Comparison of ENCODE assay signal across 10 cellular contexts in the genomic region with DNA sequence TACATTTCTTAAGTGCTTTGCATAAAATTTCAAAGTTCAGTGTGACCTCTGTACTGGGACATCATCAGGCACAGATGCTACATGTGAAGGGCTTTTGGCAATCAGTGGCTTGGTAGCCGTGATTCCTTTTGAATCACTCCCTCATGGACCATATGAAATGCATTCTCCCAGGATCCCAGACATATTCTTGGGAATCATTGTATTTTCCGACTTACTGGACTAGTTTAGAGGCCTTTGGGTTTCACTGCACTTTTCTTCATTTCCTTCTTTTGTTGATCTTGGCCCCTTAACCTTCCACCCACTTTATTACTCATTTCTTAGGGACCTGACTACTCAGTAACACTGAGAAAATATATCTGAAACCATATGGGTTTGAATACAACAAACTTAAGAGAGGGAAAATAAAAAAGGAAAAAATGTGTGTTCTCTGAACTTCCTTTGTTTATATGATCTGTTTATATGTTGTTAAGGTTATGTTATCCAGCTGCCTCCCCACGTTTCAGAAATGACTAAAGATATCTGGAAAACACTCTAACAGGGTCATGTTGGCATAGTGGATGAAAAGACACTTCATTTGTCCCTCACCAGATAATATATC. TPM values are rescaled to one million over a fixed set of nuclear protein-coding genes. Genes with fewer than 3 reads are reported as not detected.
DNase-seq lines count a peak whose midpoint lies in the region; ATAC-seq and TF ChIP-seq lines count a peak whose summit lies in the region.
"Had no signal": no experiment of that assay in that cellular context is flagged by ENCODE, and none has a peak within 500 bp of the region (broad histone marks: within the 10 kb centered on the region; RNA-seq: fewer than 3 reads in every experiment).

No MANE protein-coding gene starts in this region.

- H3K27me3 Mint-ChIP-seq in CD8-positive, alpha-beta memory T cell: no peaks in the 10 kb centered on the region

- DNase-seq in HT-29 (ENCODE audit: low spot score) (peak; percentile 16), cardiac fibroblast (ENCODE audit: low read depth in 2 of 2) (peak; percentile 82 to 85), kidney tubule cell (ENCODE audit: low spot score) (peak; percentile 13), RWPE1 (ENCODE audit: low spot score) (no peak)
- DNase-seq in CD8-positive, alpha-beta memory T cell: no peak
- no peak for DNase-seq in activated CD8-positive, alpha-beta memory T cell treated with anti-CD3 and anti-CD28 coated beads for 24 hours
- DNase-seq: activated CD4-positive, CD25-positive, alpha-beta regulatory T cell; stimulated activated naive CD4-positive, alpha-beta T cell treated with Interleukin-2 at 50 U/mL for 16 hours had no signal

- peaks cover 0 to 27% (median 21%) of the 10 kb centered on the region in 5 donors for H3K4me1 ChIP-seq in subcutaneous abdominal adipose tissue (ENCODE audit: control insufficient read depth in 5 of 5, insufficient read depth in 5 of 5, low read length in 5 of 5)
- peaks cover 29% of the 10 kb centered on the region for H3K4me1 ChIP-seq in CD8-positive, alpha-beta memory T cell (ENCODE audit: insufficient read depth, low read length)

- no peaks in the 10 kb centered on the region for H3K27me3 ChIP-seq in subcutaneous abdominal adipose tissue (ENCODE audit: control insufficient read depth in 5 of 5, insufficient read depth in 4 of 5, low read length in 5 of 5)
- no peaks in the 10 kb centered on the region for H3K27me3 ChIP-seq in CD8-positive, alpha-beta memory T cell (ENCODE audit: insufficient read depth, low read length, poor library complexity, severe bottlenecking)

- peak overlapping the region; percentile 66 for H3K27ac ChIP-seq in subcutaneous abdominal adipose tissue (ENCODE audit: low read depth, low read length)
- no peak overlapping the region for H3K27ac ChIP-seq in RWPE1
- H3K27ac ChIP-seq in CD8-positive, alpha-beta memory T cell (ENCODE audit: low read depth, low read length): no peak overlapping the region

- no peak for ATAC-seq in HG03439 (IDR thresholded peaks at IDR 0.05; ENCODE audit: unreplicated experiment)

- peaks cover 4 to 30% (median 10%) of the 10 kb centered on the region in 3 donors for H3K36me3 Mint-ChIP-seq in CD8-positive, alpha-beta memory T cell

- peaks cover 0 to 22% (median 3%) of the 10 kb centered on the region in 5 donors for H3K36me3 ChIP-seq in subcutaneous abdominal adipose tissue (ENCODE audit: control insufficient read depth in 5 of 5, insufficient read depth in 5 of 5, low read length in 5 of 5)
- H3K36me3 ChIP-seq in CD8-positive, alpha-beta memory T cell (ENCODE audit: insufficient read depth, low read length): no peaks in the 10 kb centered on the region

- H3K9ac ChIP-seq in subcutaneous abdominal adipose tissue (ENCODE audit: low read length in 5 of 5): peak overlapping the region in 2 of 5 donors; percentile 1 to 19

- peak overlapping the region in 2 of 8 donors; percentile 25 to 30 for H3K27ac Mint-ChIP-seq in CD8-positive, alpha-beta memory T cell

- TF ChIP-seq CTCF in cardiac fibroblast (IDR thresholded peaks at IDR 0.05; ENCODE audit: low read depth, low read length) (no peak), RWPE1 (conservative IDR thresholded peaks at IDR 0.05; ENCODE audit: low read depth) (no peak)

- CTCF ChIA-PET in RWPE1 (lab: Yijun Ruan, JAX): no interaction called here
- CTCF ChIA-PET in CD8-positive, alpha-beta memory T cell (lab: Charles Lee): no interaction called here

- no peaks in the 10 kb centered on the region for H3K9me3 ChIP-seq in subcutaneous abdominal adipose tissue (ENCODE audit: control insufficient read depth in 5 of 5, low read length in 5 of 5)
- H3K9me3 ChIP-seq in CD8-positive, alpha-beta memory T cell (ENCODE audit: low read length): no peaks in the 10 kb centered on the region

- H3K9me3 Mint-ChIP-seq in CD8-positive, alpha-beta memory T cell: no peaks in the 10 kb centered on the region

- POLR2A ChIA-PET in RWPE1 (lab: Yijun Ruan, JAX; ENCODE audit: low non-redundant PET): no interaction called here
- POLR2A ChIA-PET in CD8-positive, alpha-beta memory T cell (lab: Charles Lee): no interaction called here

- H3K4me1 Mint-ChIP-seq in CD8-positive, alpha-beta memory T cell: peaks cover 35 to 47% (median 45%) of the 10 kb centered on the region in 3 donors

- H3K4me3 ChIP-seq in cardiac fibroblast (replicated peaks in 1 of 2; ENCODE audit: low read depth in 2 of 2, low read length in 2 of 2) (no peak overlapping the region), subcutaneous abdominal adipose tissue (ENCODE audit: low read depth in 1 of 5, low read length in 5 of 5) (no peak overlapping the region)
- H3K4me3 ChIP-seq in CD8-positive, alpha-beta memory T cell (ENCODE audit: low read length): no peak overlapping the region

- H3K4me3 Mint-ChIP-seq in CD8-positive, alpha-beta memory T cell: no peak overlapping the region

RNA-seq across cellular contexts. Expression of a gene that starts 35.1 kb away (rescaled TPM):
- total RNA-seq in HT-29 (2014; rRNA removed; shearing (Covaris generic)): 22.4 and 22.7 TPM in 2 replicates
- 10 to 100 TPM; 28.5 to 34.0 TPM for total RNA-seq in CD8-positive, alpha-beta memory T cell
- 46.6 TPM for polyA plus RNA-seq in CD8-positive, alpha-beta memory T cell

RNA-seq across cellular contexts. Expression of a gene that starts 35.9 kb away (rescaled TPM):
- 15.7 and 25.9 TPM in 2 replicates for total RNA-seq in HT-29 (2014; rRNA removed; shearing (Covaris generic))
- total RNA-seq in CD8-positive, alpha-beta memory T cell: 10 to 100 TPM; 25.1 to 26.3 TPM
- 2.2 TPM for polyA plus RNA-seq in CD8-positive, alpha-beta memory T cell

Comparison
In these comparisons a context has a peak if more than half of its experiments do, and no peak if none do; other contexts are left out.
1. DNase-seq: peak in HT-29 (single experiment), cardiac fibroblast (2 of 2) and kidney tubule cell (single experiment); none in RWPE1 (single experiment), CD8-positive, alpha-beta memory T cell (0 of 5) and activated CD8-positive, alpha-beta memory T cell treated with anti-CD3 and anti-CD28 coated beads for 24 hours (single experiment).